In the genomic region with DNA sequence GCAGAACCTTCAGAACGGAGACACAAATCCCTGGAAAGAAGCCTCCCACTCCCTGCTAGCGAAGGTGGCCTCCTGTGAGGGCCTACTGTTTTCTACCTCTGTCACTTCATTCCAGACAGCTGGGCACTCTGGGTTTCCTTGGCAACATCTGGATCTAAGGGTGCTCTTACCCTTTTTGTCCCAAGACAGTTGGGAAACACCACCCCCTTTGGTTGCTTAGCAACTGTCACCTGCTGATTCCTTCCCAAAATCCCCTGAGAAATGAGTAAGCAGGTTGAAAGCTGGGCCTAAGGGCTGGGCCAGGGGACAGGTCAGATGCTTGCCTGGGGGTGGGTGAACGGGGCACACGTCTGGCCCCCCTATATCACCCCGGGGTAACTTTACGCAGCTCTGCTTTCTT, we compare ENCODE assay signal across 13 cellular contexts. TPM values are rescaled to one million over a fixed set of nuclear protein-coding genes. Genes with fewer than 3 reads are reported as not detected.
A peak's percentile ranks its signal among the peaks of the same experiment; 100 is the strongest.
DNase-seq lines count a peak whose midpoint lies in the region; FAIRE-seq and TF ChIP-seq lines count a peak whose summit lies in the region.
"Had no signal": no experiment of that assay in that cellular context is flagged by ENCODE, and none has a peak within 500 bp of the region (broad histone marks: within the 10 kb centered on the region; RNA-seq: fewer than 3 reads in every experiment).

No MANE protein-coding gene starts in this region.

- H3K27me3 Mint-ChIP-seq in activated CD4-positive, alpha-beta T cell treated with anti-CD3 and anti-CD28 coated beads, Interleukin-2, amount 10 ng/mL, durations not matched to agents 7 days and 5 days, result no peaks in the 10 kb centered on the region

- no peak overlapping the region for H3K4me2 ChIP-seq in Karpas-422 (ENCODE audit: low read depth, low read length, poor library complexity, severe bottlenecking)

- H3K4me3 ChIP-seq in Karpas-422 (ENCODE audit: low read length) (no peak overlapping the region), bronchial epithelial cell (ENCODE audit: low read depth, low read length) (no peak overlapping the region), prostate gland (no peak overlapping the region), kidney (ENCODE audit: low read length in 2 of 2) (no peak overlapping the region)

- peaks cover 51% of the 10 kb centered on the region for H3K4me1 Mint-ChIP-seq in activated CD4-positive, alpha-beta T cell treated with anti-CD3 and anti-CD28 coated beads, Interleukin-2, amount 10 ng/mL, durations not matched to agents 7 days and 5 days

- H3K4me3 Mint-ChIP-seq in activated CD4-positive, alpha-beta T cell treated with anti-CD3 and anti-CD28 coated beads, Interleukin-2, amount 10 ng/mL, durations not matched to agents 7 days and 5 days, result no peak overlapping the region

- FAIRE-seq in bronchial epithelial cell (lab: Jason Lieb, UNC), result no peak
- no peak for FAIRE-seq in kidney (lab: Jason Lieb, UNC)
- FAIRE-seq: H54 had no signal

- TF ChIP-seq POLR2A in prostate gland (IDR thresholded peaks at IDR 0.05), result no peak

- CTCF ChIA-PET in activated CD4-positive, alpha-beta T cell treated with anti-CD3 and anti-CD28 coated beads, Interleukin-2, amount 10 ng/mL, durations not matched to agents 7 days and 5 days (lab: Charles Lee), result interaction anchor here (6.0 kb wide), 1 partner anchor 11 kb away, joined by 39 read pairs; no protein-coding TSS in a partner anchor

- peaks cover 68% of the 10 kb centered on the region for H3K36me3 Mint-ChIP-seq in activated CD4-positive, alpha-beta T cell treated with anti-CD3 and anti-CD28 coated beads, Interleukin-2, amount 10 ng/mL, durations not matched to agents 7 days and 5 days (ENCODE audit: low read depth)

- H2AFZ ChIP-seq in Karpas-422 (ENCODE audit: low read length), result no peak overlapping the region

- no peaks in the 10 kb centered on the region for H3K79me2 ChIP-seq in Karpas-422 (ENCODE audit: low read length)

- H3K36me3 ChIP-seq in Karpas-422 (ENCODE audit: insufficient read depth, low read length) (peaks cover 18% of the 10 kb centered on the region), bronchial epithelial cell (ENCODE audit: control insufficient read depth, insufficient read depth, low read length) (peaks cover 3% of the 10 kb centered on the region), prostate gland (peaks cover 0 to 3% of the 10 kb centered on the region in 2 donors), kidney (ENCODE audit: control insufficient read depth in 1 of 2, insufficient read depth in 2 of 2, low read length in 2 of 2) (peaks cover 9 to 10% of the 10 kb centered on the region in 2 donors)

- DNase-seq in activated CD4-positive, alpha-beta T cell treated with anti-CD3 and anti-CD28 coated beads, Interleukin-2, amount 10 ng/mL, durations not matched to agents 7 days and 5 days, result no peak
- no peak for DNase-seq in activated CD4-positive, alpha-beta T cell treated with anti-CD3 and anti-CD28 coated beads for 48 hours
- DNase-seq in Karpas-422 (no peak), bronchial epithelial cell (ENCODE audit: low read depth) (peak; percentile 42), prostate gland (ENCODE audit: low spot score) (no peak), kidney (no peak), HK-2 (ENCODE audit: unreplicated experiment) (no peak), cardiac septum (ENCODE audit: low spot score) (no peak)
- DNase-seq: amygdala, BE2C, MM.1S, SW 1271 had no signal

- H3K4me1 ChIP-seq in Karpas-422 (ENCODE audit: low read length) (peaks cover 10% of the 10 kb centered on the region), prostate gland (replicated peaks) (peaks cover 14% of the 10 kb centered on the region), kidney (ENCODE audit: control insufficient read depth in 1 of 2, insufficient read depth in 1 of 2, low read depth in 1 of 2, low read length in 2 of 2) (peaks cover 2 to 12% of the 10 kb centered on the region in 2 donors)
- H3K4me1 ChIP-seq: BE2C had no signal

- no peaks in the 10 kb centered on the region for H3K9me3 ChIP-seq in Karpas-422 (ENCODE audit: low read length)
- no peaks in the 10 kb centered on the region for H3K9me3 ChIP-seq in prostate gland
- H3K9me3 ChIP-seq in kidney (ENCODE audit: control insufficient read depth in 1 of 2, low read length in 2 of 2), result no peaks in the 10 kb centered on the region
- H3K9me3 ChIP-seq: BE2C had no signal

- intact Hi-C loops in prostate gland (cut with DNase I) (no loop called here), kidney (cut with DNase I) (no loop called here), cardiac septum (cut with DNase I) (no loop called here)

- no peak for TF ChIP-seq CTCF in bronchial epithelial cell (IDR thresholded peaks at IDR 0.05; ENCODE audit: insufficient read depth, low read length, severe bottlenecking)
- TF ChIP-seq CTCF in prostate gland (IDR thresholded peaks at IDR 0.05), result no peak
- TF ChIP-seq CTCF in kidney (IDR thresholded peaks at IDR 0.05; ENCODE audit: borderline replicate concordance, extremely low read depth, insufficient read depth), result no peak

- no peaks in the 10 kb centered on the region for H3K9me2 ChIP-seq in Karpas-422 (replicated peaks; ENCODE audit: insufficient read depth, low read length)

- POLR2A ChIA-PET in activated CD4-positive, alpha-beta T cell treated with anti-CD3 and anti-CD28 coated beads, Interleukin-2, amount 10 ng/mL, durations not matched to agents 7 days and 5 days (lab: Charles Lee), result no interaction called here

- H3K27me3 ChIP-seq in Karpas-422 (ENCODE audit: low read length) (no peaks in the 10 kb centered on the region), bronchial epithelial cell (ENCODE audit: control insufficient read depth, insufficient read depth, low read length) (no peaks in the 10 kb centered on the region), prostate gland (replicated peaks; ENCODE audit: insufficient read depth) (no peaks in the 10 kb centered on the region)
- H3K27me3 ChIP-seq: BE2C had no signal

- H4K20me1 ChIP-seq in Karpas-422 (ENCODE audit: insufficient read depth, low read depth, low read length), result no peaks in the 10 kb centered on the region

- WGBS in prostate gland, result 58% methylated on average over 6 of the region's 6 CpGs

- no peaks in the 10 kb centered on the region for H3K9me3 Mint-ChIP-seq in activated CD4-positive, alpha-beta T cell treated with anti-CD3 and anti-CD28 coated beads, Interleukin-2, amount 10 ng/mL, durations not matched to agents 7 days and 5 days

- H3K27ac ChIP-seq in Karpas-422 (ENCODE audit: low read length), result 0 out of 2 replicates have a peak overlapping the region, but pooled peaks have one; percentile 21
- peak overlapping the region; percentile 22 to 85 for H3K27ac ChIP-seq in prostate gland
- peak overlapping the region in 1 of 2 donors; percentile 43 for H3K27ac ChIP-seq in kidney (ENCODE audit: low read depth in 2 of 2, low read length in 2 of 2)

- H3K9ac ChIP-seq in Karpas-422 (ENCODE audit: low read length) (no peak overlapping the region), kidney (ENCODE audit: low read length in 2 of 2) (no peak overlapping the region)

- H3K27ac Mint-ChIP-seq in activated CD4-positive, alpha-beta T cell treated with anti-CD3 and anti-CD28 coated beads, Interleukin-2, amount 10 ng/mL, durations not matched to agents 7 days and 5 days, result peak overlapping the region; percentile 58

RNA-seq across cellular contexts. Expression of a gene that starts 29.4 kb away (rescaled TPM):
- 10 to 100 TPM; 37.2 to 38.3 TPM for total RNA-seq in activated CD4-positive, alpha-beta T cell treated with anti-CD3 and anti-CD28 coated beads, Interleukin-2, amount 10 ng/mL, durations not matched to agents 7 days and 5 days
- total RNA-seq in Karpas-422 (2014; rRNA removed; shearing (Covaris generic); ENCODE audit: low replicate concordance), result 77.9 and 135 TPM in 2 replicates
- total RNA-seq in bronchial epithelial cell, result 98.8 and 118 TPM in 2 replicates
- total RNA-seq in prostate gland, result 100 to 1,000 TPM; 160 to 318 TPM
- 35.8 TPM for total RNA-seq in kidney
- polyA plus RNA-seq in kidney (ENCODE audit: insufficient read depth, low read depth, low replicate concordance), result 47.7 TPM
- 26.3 TPM for total RNA-seq in cardiac septum

RNA-seq across cellular contexts. Expression of a gene that starts 33.1 kb away (rescaled TPM):
- 100 to 1,000 TPM; 116 to 124 TPM for total RNA-seq in activated CD4-positive, alpha-beta T cell treated with anti-CD3 and anti-CD28 coated beads, Interleukin-2, amount 10 ng/mL, durations not matched to agents 7 days and 5 days
- 17.5 and 18.3 TPM in 2 replicates for total RNA-seq in Karpas-422 (2014; rRNA removed; shearing (Covaris generic); ENCODE audit: low replicate concordance)
- total RNA-seq in bronchial epithelial cell, result 1.8 and 5.8 TPM in 2 replicates
- total RNA-seq in prostate gland, result 10 to 100 TPM; 23.4 to 24.3 TPM
- 26.3 TPM for total RNA-seq in kidney
- polyA plus RNA-seq in kidney (ENCODE audit: insufficient read depth, low read depth, low replicate concordance), result 11.3 TPM
- total RNA-seq in cardiac septum, result 1.8 TPM
